Comparison of ENCODE assay signal across 15 cellular contexts in the genomic region with DNA sequence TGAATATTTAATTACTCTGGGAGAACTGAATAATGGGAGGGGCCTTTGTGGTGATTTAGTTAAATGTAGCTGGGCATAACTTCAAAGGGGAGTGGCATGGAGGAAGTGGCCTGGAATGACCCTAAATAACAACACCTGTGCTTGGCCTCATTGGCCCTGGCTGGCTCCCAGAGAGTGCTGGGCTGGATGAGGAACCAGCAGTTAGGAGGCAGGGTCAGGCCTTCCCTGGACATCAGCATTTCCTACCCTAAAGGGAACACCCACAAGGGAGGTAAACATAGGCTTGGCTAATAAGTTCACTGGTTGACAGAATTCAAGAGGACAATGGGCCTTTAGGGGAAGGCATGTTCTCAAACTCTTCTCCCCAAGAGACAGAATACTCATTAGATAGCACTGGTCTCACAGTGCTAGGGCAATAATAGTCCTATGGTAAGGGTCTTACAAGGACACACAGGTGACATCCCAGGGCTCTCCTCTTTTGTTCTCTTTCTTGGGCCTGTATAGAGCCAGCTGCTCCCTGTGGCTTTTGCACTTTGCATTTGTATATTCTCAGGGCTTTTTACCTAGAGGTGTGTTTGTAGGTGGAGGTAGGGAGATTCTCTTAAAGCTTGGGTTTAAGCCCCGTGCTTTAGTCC.
DNase-seq lines count a peak whose midpoint lies in the region; ATAC-seq, FAIRE-seq and TF ChIP-seq lines count a peak whose summit lies in the region.
"Had no signal": no experiment of that assay in that cellular context is flagged by ENCODE, and none has a peak within 500 bp of the region (broad histone marks: within the 10 kb centered on the region; RNA-seq: fewer than 3 reads in every experiment).

No MANE protein-coding gene starts in this region.

- WGBS in endodermal cell (ENCODE audit: insufficient coverage in 1 of 2, insufficient read length in 1 of 2), 2 experiments: 22% methylated on average over 1 of the region's 1 CpG; no CpG with 5 or more reads in 1 of the 2 experiments

- H3K9ac ChIP-seq in HUES6 (ENCODE audit: low read length): no peak overlapping the region
- H3K9ac ChIP-seq in endodermal cell (ENCODE audit: extremely low read depth, low read length, poor library complexity, severe bottlenecking): no peak overlapping the region

- H3K36me3 ChIP-seq in HUES6 (ENCODE audit: control insufficient read depth, insufficient read depth, low read length) (no peaks in the 10 kb centered on the region), endodermal cell (ENCODE audit: control insufficient read depth, insufficient read depth, low read length) (no peaks in the 10 kb centered on the region)
- H3K36me3 ChIP-seq: SJSA1 had no signal

- FAIRE-seq in urothelium cell line (lab: Jason Lieb, UNC): peak; percentile 84
- no peak for FAIRE-seq in D721Med (lab: Jason Lieb, UNC)
- FAIRE-seq: HTR-8/SVneo, K562 had no signal

- H3K4me1 ChIP-seq in HUES6 (ENCODE audit: control insufficient read depth, insufficient read depth, low read length) (peaks cover 32% of the 10 kb centered on the region), endodermal cell (ENCODE audit: control insufficient read depth, insufficient read depth, low read length) (no peaks in the 10 kb centered on the region)
- H3K4me1 ChIP-seq: Caco-2, SJSA1 had no signal

- DNase-seq in endodermal cell (peak; percentile 72), iPS-NIHi11 (ENCODE audit: low spot score) (peak; percentile 25), urothelium cell line (ENCODE audit: low spot score) (no peak), D721Med (ENCODE audit: insufficient read length, low spot score) (no peak), amniotic stem cell (lab: John Stamatoyannopoulos, UW) (no peak)
- DNase-seq: Caco-2; CD4-positive, CD25-positive, alpha-beta regulatory T cell; NCI-H1417 treated with DMSO at 0.1 percent for 48 hours; NCI-H2029 treated with DMSO at 0.1 percent for 48 hours; NCI-H774 had no signal

- H3K27me3 Mint-ChIP-seq in endodermal cell (ENCODE audit: insufficient read depth): no peaks in the 10 kb centered on the region

- no peaks in the 10 kb centered on the region for H3K27me3 ChIP-seq in HUES6 (ENCODE audit: control insufficient read depth, insufficient read depth, low read length)
- no peaks in the 10 kb centered on the region for H3K27me3 ChIP-seq in endodermal cell (ENCODE audit: control insufficient read depth, insufficient read depth, low read length, poor library complexity, severe bottlenecking)
- H3K27me3 ChIP-seq: SJSA1 had no signal

- peaks cover 13% of the 10 kb centered on the region for H3K4me1 Mint-ChIP-seq in endodermal cell
- H3K4me1 Mint-ChIP-seq: CD4-positive, CD25-positive, alpha-beta regulatory T cell had no signal

- no peaks in the 10 kb centered on the region for H3K36me3 Mint-ChIP-seq in endodermal cell (ENCODE audit: low read depth)
- H3K36me3 Mint-ChIP-seq: CD4-positive, CD25-positive, alpha-beta regulatory T cell had no signal

- no peaks in the 10 kb centered on the region for H3K9me3 Mint-ChIP-seq in endodermal cell

- H3K4me3 ChIP-seq in HUES6 (ENCODE audit: low read depth, low read length) (peak overlapping the region; percentile 23; the same call in 1 of the 2 replicates), endodermal cell (ENCODE audit: low read length) (no peak overlapping the region)
- H3K4me3 ChIP-seq: K562, SJSA1 had no signal

- H3K27ac ChIP-seq in HUES6 (ENCODE audit: low read depth, low read length) (peak overlapping the region; percentile 11; the same call in 1 of the 2 replicates), endodermal cell (ENCODE audit: low read depth, low read length) (no peak overlapping the region)
- H3K27ac ChIP-seq: SJSA1 had no signal

- no peak for TF ChIP-seq CTCF in endodermal cell (conservative IDR thresholded peaks at IDR 0.05)
- TF ChIP-seq CTCF in D721Med (IDR thresholded peaks at IDR 0.05; ENCODE audit: insufficient read depth, missing control alignments): no peak

- H3K27ac Mint-ChIP-seq in endodermal cell: no peak overlapping the region

- H3K4me3 Mint-ChIP-seq in endodermal cell: no peak overlapping the region
- H3K4me3 Mint-ChIP-seq: CD4-positive, CD25-positive, alpha-beta regulatory T cell had no signal

- H3K9me3 ChIP-seq in HUES6 (ENCODE audit: control insufficient read depth, insufficient read depth, low read depth, low read length) (peaks cover 18% of the 10 kb centered on the region; the same call in 1 of the 2 replicates), endodermal cell (ENCODE audit: control insufficient read depth, low read length) (no peaks in the 10 kb centered on the region)
- H3K9me3 ChIP-seq: Caco-2, SJSA1 had no signal

- no peak for ATAC-seq in GM18511 (IDR thresholded peaks at IDR 0.05; ENCODE audit: unreplicated experiment)
- ATAC-seq: K562 had no signal

Comparison
In these comparisons a context has a peak if more than half of its experiments do, and no peak if none do; other contexts are left out.
1. DNase-seq: peak in endodermal cell (single experiment) and iPS-NIHi11 (single experiment); none in urothelium cell line (single experiment), D721Med (single experiment) and amniotic stem cell (single experiment).